ENCODE assay signal across 12 cellular contexts in the genomic region with DNA sequence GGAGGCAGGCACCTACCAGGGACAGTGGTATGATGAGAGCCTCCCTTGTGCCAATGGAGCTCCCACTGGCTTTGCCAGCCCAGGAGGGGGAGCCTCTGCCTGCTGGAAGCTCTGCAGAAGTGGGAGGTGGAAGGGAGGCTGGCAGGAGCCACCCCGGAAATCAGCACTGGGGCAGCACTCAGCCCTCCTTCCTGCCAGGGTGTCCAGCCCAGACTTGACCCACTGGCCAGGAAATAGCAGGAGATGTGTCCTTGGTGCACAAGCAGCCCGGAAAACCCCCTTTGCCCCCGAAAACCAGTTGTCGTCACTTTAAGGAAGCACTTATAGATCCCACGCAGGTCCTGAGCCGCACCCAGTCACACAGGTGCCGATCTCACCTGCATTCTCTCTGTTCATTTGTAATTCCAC. TPM values are rescaled to one million over a fixed set of nuclear protein-coding genes. Genes with fewer than 3 reads are reported as not detected.
A peak's percentile ranks its signal among the peaks of the same experiment; 100 is the strongest.
DNase-seq lines count a peak whose midpoint lies in the region; ATAC-seq, FAIRE-seq and TF ChIP-seq lines count a peak whose summit lies in the region.
"Had no signal": no experiment of that assay in that cellular context is flagged by ENCODE, and none has a peak within 500 bp of the region (broad histone marks: within the 10 kb centered on the region; RNA-seq: fewer than 3 reads in every experiment).

No MANE protein-coding gene starts in this region.

- 48% methylated on average over 6 of the region's 7 CpGs for WGBS in HepG2 (ENCODE audit: low lambda C conversion rate)

- ATAC-seq in HepG2 (peak; percentile 88), HG03378 (IDR thresholded peaks at IDR 0.05; ENCODE audit: unreplicated experiment) (no peak)
- no peak for ATAC-seq in activated CD4-positive, CD25-positive, alpha-beta regulatory T cell treated with anti-CD3 and anti-CD28 coated beads, Interleukin-2, amount 50 U/mL, for 24 hours
- ATAC-seq: stimulated activated naive B cell treated with anti-CD40 and anti-IgM and Interleukin-4, amounts not matched to agents 10 μg/mL and 1 μg/mL and 100 μg/mL, for 72 hours had no signal

- no peak for TF ChIP-seq POLR2A in HepG2 (IDR thresholded peaks at IDR 0.05; ENCODE audit: insufficient read depth in 1 of 2, low read depth in 2 of 2, low read length in 2 of 2)

- CTCF ChIA-PET in HepG2 (lab: Yijun Ruan, JAX; ENCODE audit: low intra/inter-chr PET ratio, low total read pairs) = interaction anchor here (1.8 kb wide), 1 partner anchor 60 kb away, joined by 9 read pairs; no protein-coding TSS in a partner anchor

- in situ Hi-C loops in HepG2 (cut with HindIII; ENCODE audit: extremely low pct_ligation_motif_present, low pct_unique_long_range_greater_than_20kb) = no loop called here

- H3K27me3 ChIP-seq in WERI-Rb-1 (ENCODE audit: insufficient read depth, low read depth, severe bottlenecking) = no peaks in the 10 kb centered on the region
- H3K27me3 ChIP-seq in HepG2 (ENCODE audit: control insufficient read depth in 1 of 2, insufficient read depth in 2 of 2, low read length in 2 of 2) = peaks cover 0 to 51% of the 10 kb centered on the region in 2 experiments; a peak in 4 of 5 replicates

- H3K4me3 ChIP-seq in WERI-Rb-1 (ENCODE audit: low read depth, low read length) (no peak overlapping the region), HepG2 (replicated peaks in 1 of 3; ENCODE audit: insufficient read depth in 1 of 3, low read depth in 2 of 3, low read length in 3 of 3) (no peak overlapping the region)

- no peak for TF ChIP-seq EP300 in HepG2 (IDR thresholded peaks at IDR 0.05; ENCODE audit: low read depth in 2 of 2, low read length in 2 of 2)
- TF ChIP-seq EP300 in HepG2 (CRISPR knock-in tag; IDR thresholded peaks at IDR 0.05; ENCODE audit: borderline replicate concordance) = no peak

- no peak overlapping the region for H3K4me2 ChIP-seq in HepG2 (ENCODE audit: low read depth, low read length)

- TF ChIP-seq CTCF in WERI-Rb-1 (IDR thresholded peaks at IDR 0.05; ENCODE audit: low read depth, low read length) (peak; percentile 89), HepG2 (CRISPR knock-in tag; IDR thresholded peaks at IDR 0.05) (peak; percentile 69)

- BruUV-seq in HepG2 (replicated peaks; lab: Mats Ljungman, UMichigan) = no TSS peak

- no peak overlapping the region for H3K9ac ChIP-seq in HepG2 (ENCODE audit: insufficient read depth, low read depth, low read length)

- DNase-seq in COLO668 (lab: John Stamatoyannopoulos, UW; ENCODE audit: unreplicated experiment) (peak; percentile 20), HTR-8/SVneo (ENCODE audit: insufficient read length, low spot score) (peak; percentile 91), WERI-Rb-1 (peak; percentile 69), HepG2 (ENCODE audit: low spot score) (peak; percentile 21), NOMO-1 (lab: John Stamatoyannopoulos, UW; ENCODE audit: unreplicated experiment in 2 of 2) (no peak)
- no peak for DNase-seq in stimulated activated CD4-positive, alpha-beta T cell treated with anti-CD3 and anti-CD28 coated beads, Interleukin-2, amount 100 ng/mL, for 24 hours
- DNase-seq: stimulated activated naive B cell treated with anti-CD40 and anti-IgM and Interleukin-4, amounts not matched to agents 10 μg/mL and 1 μg/mL and 100 μg/mL, for 72 hours had no signal

- no peak overlapping the region for H2AFZ ChIP-seq in HepG2 (ENCODE audit: low read length)

- H3K27ac ChIP-seq in WERI-Rb-1 (no peak overlapping the region), HepG2 (ENCODE audit: extremely low read length, insufficient read depth, low read length) (no peak overlapping the region)

- no peaks in the 10 kb centered on the region for H3K36me3 ChIP-seq in WERI-Rb-1
- no peaks in the 10 kb centered on the region for H3K36me3 ChIP-seq in HepG2 (replicated peaks in 1 of 2; ENCODE audit: control insufficient read depth in 1 of 2, insufficient read depth in 2 of 2, low read length in 2 of 2)

- POLR2A ChIA-PET in HepG2 (lab: Yijun Ruan, JAX) = no interaction called here

- TF ChIP-seq RAD21 in HepG2 (CRISPR knock-in tag; IDR thresholded peaks at IDR 0.05) = peak; percentile 63

- intact Hi-C loops in HepG2 (cut with micrococcal nuclease; ENCODE audit: unreplicated experiment) = loop anchor here (1.0 kb wide), 1 partner anchor 60 kb away; no protein-coding TSS in a partner anchor

- H3K79me2 ChIP-seq in HepG2 (ENCODE audit: insufficient read depth, low read length) = no peaks in the 10 kb centered on the region

- FAIRE-seq in HTR-8/SVneo (lab: Jason Lieb, UNC) = no peak
- FAIRE-seq in HepG2 (lab: Jason Lieb, UNC) = no peak
- FAIRE-seq: GM18507, TTC549 had no signal

- no peaks in the 10 kb centered on the region for H3K4me1 ChIP-seq in HepG2 (ENCODE audit: insufficient read depth, low read length)

- no peaks in the 10 kb centered on the region for H4K20me1 ChIP-seq in HepG2 (ENCODE audit: insufficient read depth, low read length)

- H3K9me3 ChIP-seq in WERI-Rb-1 (ENCODE audit: severe bottlenecking) (peaks cover 4% of the 10 kb centered on the region), HepG2 (ENCODE audit: low read length) (no peaks in the 10 kb centered on the region)

TF ChIP-seq in HepG2, 621 proteins besides CTCF, POLR2A, EP300 and RAD21 (continues in another document):
- TF ChIP-seq, protein P1, sequence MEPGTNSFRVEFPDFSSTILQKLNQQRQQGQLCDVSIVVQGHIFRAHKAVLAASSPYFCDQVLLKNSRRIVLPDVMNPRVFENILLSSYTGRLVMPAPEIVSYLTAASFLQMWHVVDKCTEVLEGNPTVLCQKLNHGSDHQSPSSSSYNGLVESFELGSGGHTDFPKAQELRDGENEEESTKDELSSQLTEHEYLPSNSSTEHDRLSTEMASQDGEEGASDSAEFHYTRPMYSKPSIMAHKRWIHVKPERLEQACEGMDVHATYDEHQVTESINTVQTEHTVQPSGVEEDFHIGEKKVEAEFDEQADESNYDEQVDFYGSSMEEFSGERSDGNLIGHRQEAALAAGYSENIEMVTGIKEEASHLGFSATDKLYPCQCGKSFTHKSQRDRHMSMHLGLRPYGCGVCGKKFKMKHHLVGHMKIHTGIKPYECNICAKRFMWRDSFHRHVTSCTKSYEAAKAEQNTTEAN (CRISPR knock-in tag; conservative IDR thresholded peaks at IDR 0.05) = no peak
- no peak for TF ChIP-seq REL (CRISPR knock-in tag; conservative IDR thresholded peaks at IDR 0.05)
- TF ChIP-seq, protein P2, sequence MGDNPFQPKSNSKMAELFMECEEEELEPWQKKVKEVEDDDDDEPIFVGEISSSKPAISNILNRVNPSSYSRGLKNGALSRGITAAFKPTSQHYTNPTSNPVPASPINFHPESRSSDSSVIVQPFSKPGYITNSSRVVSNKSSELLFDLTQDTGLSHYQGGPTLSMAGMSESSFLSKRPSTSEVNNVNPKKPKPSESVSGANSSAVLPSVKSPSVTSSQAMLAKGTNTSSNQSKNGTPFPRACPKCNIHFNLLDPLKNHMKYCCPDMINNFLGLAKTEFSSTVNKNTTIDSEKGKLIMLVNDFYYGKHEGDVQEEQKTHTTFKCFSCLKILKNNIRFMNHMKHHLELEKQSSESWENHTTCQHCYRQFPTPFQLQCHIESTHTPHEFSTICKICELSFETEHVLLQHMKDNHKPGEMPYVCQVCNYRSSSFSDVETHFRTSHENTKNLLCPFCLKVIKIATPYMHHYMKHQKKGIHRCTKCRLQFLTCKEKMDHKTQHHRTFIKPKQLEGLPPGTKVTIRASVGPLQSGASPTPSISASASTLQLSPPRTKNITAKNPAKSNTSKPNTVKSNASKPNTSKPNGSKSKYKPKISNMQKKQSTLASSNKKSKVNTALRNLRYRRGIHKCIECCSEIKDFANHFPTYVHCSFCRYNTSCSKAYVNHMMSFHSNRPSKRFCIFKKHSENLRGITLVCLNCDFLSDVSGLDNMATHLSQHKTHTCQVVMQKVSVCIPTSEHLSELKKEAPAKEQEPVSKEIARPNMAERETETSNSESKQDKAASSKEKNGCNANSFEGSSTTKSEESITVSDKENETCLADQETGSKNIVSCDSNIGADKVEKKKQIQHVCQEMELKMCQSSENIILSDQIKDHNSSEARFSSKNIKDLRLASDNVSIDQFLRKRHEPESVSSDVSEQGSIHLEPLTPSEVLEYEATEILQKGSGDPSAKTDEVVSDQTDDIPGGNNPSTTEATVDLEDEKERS (CRISPR knock-in tag; IDR thresholded peaks at IDR 0.05) = no peak
- TF ChIP-seq SMC3 (IDR thresholded peaks at IDR 0.05; ENCODE audit: low read length) = peak; percentile 55
- no peak for TF ChIP-seq ZBTB3 (CRISPR knock-in tag; IDR thresholded peaks at IDR 0.05; ENCODE audit: borderline replicate concordance, low read depth)

RNA-seq across cellular contexts. Expression of a gene that starts 49.3 kb away (rescaled TPM):
- 0.09 and 0.11 TPM in 2 replicates for total RNA-seq in HepG2 (2016; rRNA removed; fragmentation: Illumina TruSeq; extraction: Trizol)
- 0.09 and 0.10 TPM in 2 replicates for total RNA-seq in HepG2 (2016; cell fraction: cytosol; rRNA removed; fragmentation: Illumina TruSeq; extraction: Trizol; ENCODE audit: low read depth)
- total RNA-seq in HepG2 (2016; cell fraction: insoluble cytoplasmic fraction; rRNA removed; fragmentation: Illumina TruSeq; extraction: Trizol) = 0.09 TPM in 2 replicates
- 0.17 and 0.19 TPM in 2 replicates for total RNA-seq in HepG2 (2016; cell fraction: membrane; rRNA removed; fragmentation: Illumina TruSeq; extraction: Trizol)
- total RNA-seq in HepG2 (2016; cell fraction: nucleus; rRNA removed; fragmentation: Illumina TruSeq; extraction: Trizol) = not detected in 2 replicates
- polyA plus RNA-seq in HepG2 (2011; rRNA removed) = 0.09 and 0.17 TPM in 2 replicates
- 0.14 and 0.19 TPM in 2 replicates for polyA plus RNA-seq in HepG2 (2011; cell fraction: cytosol; rRNA removed)
- 0.07 and 0.21 TPM in 2 replicates for polyA plus RNA-seq in HepG2 (2011; cell fraction: nucleus; rRNA removed)
- polyA plus RNA-seq in HepG2 (2012) = 0.08 and 0.12 TPM in 2 replicates
- 0.12 and 0.14 TPM in 2 replicates for polyA plus RNA-seq in HepG2 (2016; cell fraction: cytosol; fragmentation: Illumina TruSeq; extraction: Trizol; ENCODE audit: low read depth)
- 0.09 TPM in 1 of 2 replicates, not detected in the other for polyA plus RNA-seq in HepG2 (2016; cell fraction: insoluble cytoplasmic fraction; fragmentation: Illumina TruSeq; extraction: Trizol; ENCODE audit: low read depth)
- 0.17 and 0.26 TPM in 2 replicates for polyA plus RNA-seq in HepG2 (2016; cell fraction: membrane; fragmentation: Illumina TruSeq; extraction: Trizol; ENCODE audit: low read depth)
- not detected in 2 replicates for polyA plus RNA-seq in HepG2 (2016; cell fraction: nucleus; fragmentation: Illumina TruSeq; extraction: Trizol; ENCODE audit: insufficient read depth, low read depth)
- 0.22 TPM in 1 of 2 replicates, not detected in the other for polyA minus RNA-seq in HepG2 (2011; rRNA and poly(A)+ RNA removed; ENCODE audit: low replicate concordance)
- polyA minus RNA-seq in HepG2 (2011; cell fraction: cytosol; rRNA and poly(A)+ RNA removed) = not detected in 2 replicates
- not detected in 2 replicates for polyA minus RNA-seq in HepG2 (2011; cell fraction: nucleus; rRNA and poly(A)+ RNA removed)
- total RNA-seq: dermis microvascular lymphatic vessel endothelial cell had no signal

Comparison
In these comparisons a context has a peak if more than half of its experiments do, and no peak if none do; other contexts are left out.
1. DNase-seq: peak in COLO668 (single experiment), HTR-8/SVneo (single experiment), WERI-Rb-1 (single experiment) and HepG2 (single experiment); none in stimulated activated CD4-positive, alpha-beta T cell treated with anti-CD3 and anti-CD28 coated beads, Interleukin-2, amount 100 ng/mL, for 24 hours (0 of 2) and NOMO-1 (0 of 2).